Comparison of ENCODE assay signal across 1 cellular context in the genomic region with DNA sequence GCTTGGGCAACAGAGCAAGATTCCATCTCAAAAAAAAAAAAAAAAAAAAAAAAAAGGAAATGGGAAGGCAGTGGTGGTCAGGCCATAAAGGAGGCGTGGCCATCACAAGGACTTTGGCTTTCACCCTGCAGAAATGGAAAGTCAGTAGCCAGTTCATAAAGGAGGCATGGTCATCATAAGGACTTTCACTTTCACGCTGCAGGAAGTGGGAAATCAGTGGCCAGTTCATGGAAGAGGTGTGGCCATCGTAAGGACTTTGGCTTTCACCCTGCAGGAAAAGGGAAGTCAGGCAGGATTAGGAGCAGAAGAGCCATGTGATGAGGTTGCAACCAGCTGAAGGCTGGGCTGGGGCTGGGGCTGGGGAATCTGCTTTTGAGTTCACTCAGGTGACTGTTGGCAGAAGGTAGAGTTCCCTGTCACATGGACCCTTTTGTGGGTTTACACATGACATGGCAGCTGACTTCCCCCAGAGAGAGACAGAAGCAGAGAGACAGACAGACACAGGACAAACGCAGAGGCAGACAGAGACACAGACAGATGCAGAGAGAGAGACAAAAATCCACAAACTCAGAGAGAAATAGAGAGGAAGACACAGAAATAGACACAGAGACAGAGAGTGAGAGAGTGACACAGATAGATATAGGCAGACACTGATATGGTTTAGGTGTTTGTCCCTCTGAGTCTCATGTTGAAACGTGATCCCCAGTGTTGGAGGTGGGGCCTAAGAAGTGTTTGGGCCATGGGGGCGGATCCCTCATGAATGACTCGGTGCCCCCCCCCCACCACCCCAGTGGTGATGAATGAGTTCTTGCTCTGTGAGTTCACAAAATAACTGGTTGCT.
TF ChIP-seq lines count a peak whose summit lies in the region.

No MANE protein-coding gene starts in this region.

TF ChIP-seq in WTC11, 78 proteins besides CTCF, POLR2A, EP300 and RAD21 (continued from another document):
- TF ChIP-seq IRF1 (CRISPR knock-in tag; IDR thresholded peaks at IDR 0.05) (no peak), TCF7 (CRISPR knock-in tag; IDR thresholded peaks at IDR 0.05; ENCODE audit: low read depth) (no peak), FOXP1 (CRISPR knock-in tag; IDR thresholded peaks at IDR 0.05; ENCODE audit: borderline replicate concordance) (no peak), ZNF423 (CRISPR knock-in tag; IDR thresholded peaks at IDR 0.05) (no peak)
